In the genomic region with DNA sequence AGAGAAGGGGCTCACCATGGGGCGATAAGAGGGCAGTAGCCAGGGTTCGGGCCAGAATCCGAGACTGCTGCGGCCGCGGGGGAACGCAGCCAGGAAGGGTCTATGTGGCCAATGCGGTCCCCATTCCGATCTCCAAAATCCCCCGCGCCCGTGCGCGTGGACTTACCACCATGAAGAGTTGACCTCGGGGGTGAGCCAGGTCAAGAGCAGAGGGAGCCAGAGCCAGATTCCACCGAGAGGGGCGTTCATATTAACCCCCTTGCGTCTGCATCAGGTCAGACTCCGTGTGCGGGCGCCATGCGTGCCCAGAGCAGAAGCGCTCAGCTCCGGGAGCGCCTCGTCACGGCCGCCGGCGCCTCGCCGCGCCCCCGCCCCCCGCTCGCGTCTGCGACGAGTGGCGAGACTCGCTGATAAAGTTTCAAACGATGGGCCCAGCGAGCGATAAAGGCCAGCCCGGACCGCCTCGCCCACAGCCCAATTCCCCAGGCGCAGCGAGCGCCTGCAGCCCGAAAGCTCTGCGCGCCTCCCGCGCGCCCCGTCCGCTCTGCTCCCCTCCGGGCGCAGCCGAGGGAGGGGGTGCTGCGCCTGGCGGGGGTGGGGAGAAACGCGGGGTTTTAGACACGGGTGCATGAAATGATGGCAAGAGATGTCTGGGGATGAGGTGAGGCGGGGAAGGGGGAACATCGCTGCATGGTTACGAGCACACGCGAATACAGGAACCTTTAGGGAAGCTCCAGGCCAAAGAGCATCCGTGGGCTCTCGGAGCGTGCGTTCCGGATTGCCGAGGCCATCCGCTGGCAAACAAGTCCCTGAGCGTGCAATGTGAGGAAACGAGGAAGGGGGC, we compare ENCODE assay signal across 10 cellular contexts. TPM values are rescaled to one million over a fixed set of nuclear protein-coding genes. Genes with fewer than 3 reads are reported as not detected.
A peak's percentile ranks its signal among the peaks of the same experiment; 100 is the strongest.
DNase-seq lines count a peak whose midpoint lies in the region; ATAC-seq and TF ChIP-seq lines count a peak whose summit lies in the region.
"Had no signal": no experiment of that assay in that cellular context is flagged by ENCODE, and none has a peak within 500 bp of the region (broad histone marks: within the 10 kb centered on the region; RNA-seq: fewer than 3 reads in every experiment).

A gene (minus strand): TSS at position 318 of the 844 bp plus-strand sequence. CDS start 69 bp downstream, at position 249.

- H3K4me3 Mint-ChIP-seq in nephron = peak within 1 kb of the TSS; percentile 85 to 90 (median 87)
- no peak within 1 kb of the TSS for H3K4me3 Mint-ChIP-seq in activated CD8-positive, alpha-beta T cell treated with anti-CD3 and anti-CD28 coated beads, Interleukin-2, amount 10 ng/mL, durations not matched to agents 7 days and 5 days
- H3K4me3 Mint-ChIP-seq: stimulated activated naive CD8-positive, alpha-beta T cell treated with anti-CD3 and anti-CD28 coated beads, Interleukin-15, Interleukin-2, amounts not matched to agents 100 ng/mL and 50 ng/mL, for 24 hours had no signal

- DNase-seq in AG10803 (ENCODE audit: low read depth) = peak; percentile 33
- DNase-seq in NCI-H1105 (lab: John Stamatoyannopoulos, UW) = peak; percentile 8
- DNase-seq in erythroblast (lab: John Stamatoyannopoulos, UW) = peak; percentile 12 to 17
- no peak for DNase-seq in MM.1S
- DNase-seq in COR-L47 (lab: John Stamatoyannopoulos, UW) = no peak
- no peak for DNase-seq in superior temporal gyrus (ENCODE audit: extremely low spot score)
- no peak for DNase-seq in activated CD8-positive, alpha-beta T cell treated with anti-CD3 and anti-CD28 coated beads, Interleukin-2, amount 10 ng/mL, durations not matched to agents 7 days and 5 days
- DNase-seq: KBM-7 had no signal

- no peak within 1 kb of the TSS for H3K4me2 ChIP-seq in MM.1S (ENCODE audit: low read depth, low read length)

- H3K79me2 ChIP-seq in MM.1S (ENCODE audit: low read length) = no peaks in the 10 kb centered on the region

- peaks cover 85% of the 10 kb centered on the region for H3K27me3 Mint-ChIP-seq in nephron (ENCODE audit: low read depth)
- H3K27me3 Mint-ChIP-seq in activated CD8-positive, alpha-beta T cell treated with anti-CD3 and anti-CD28 coated beads, Interleukin-2, amount 10 ng/mL, durations not matched to agents 7 days and 5 days (ENCODE audit: low read depth) = peaks cover 61% of the 10 kb centered on the region

- H3K9ac ChIP-seq in MM.1S (ENCODE audit: low read length) = no peak within 1 kb of the TSS

- H3K9me3 Mint-ChIP-seq in nephron = peaks cover 21% of the 10 kb centered on the region
- no peaks in the 10 kb centered on the region for H3K9me3 Mint-ChIP-seq in activated CD8-positive, alpha-beta T cell treated with anti-CD3 and anti-CD28 coated beads, Interleukin-2, amount 10 ng/mL, durations not matched to agents 7 days and 5 days (ENCODE audit: insufficient read depth)
- H3K9me3 Mint-ChIP-seq: stimulated activated naive CD8-positive, alpha-beta T cell treated with anti-CD3 and anti-CD28 coated beads, Interleukin-15, Interleukin-2, amounts not matched to agents 100 ng/mL and 50 ng/mL, for 24 hours had no signal

- H3K4me1 Mint-ChIP-seq in nephron = peaks cover 19% of the 10 kb centered on the region
- no peaks in the 10 kb centered on the region for H3K4me1 Mint-ChIP-seq in activated CD8-positive, alpha-beta T cell treated with anti-CD3 and anti-CD28 coated beads, Interleukin-2, amount 10 ng/mL, durations not matched to agents 7 days and 5 days (ENCODE audit: low read depth)

- peaks cover 10% of the 10 kb centered on the region for H3K36me3 Mint-ChIP-seq in nephron (ENCODE audit: low read depth)
- H3K36me3 Mint-ChIP-seq in activated CD8-positive, alpha-beta T cell treated with anti-CD3 and anti-CD28 coated beads, Interleukin-2, amount 10 ng/mL, durations not matched to agents 7 days and 5 days (ENCODE audit: low read depth) = peaks cover 4% of the 10 kb centered on the region

- no peak for TF ChIP-seq POLR2A in erythroblast (IDR thresholded peaks at IDR 0.05; ENCODE audit: low read length)

- H3K4me3 ChIP-seq in AG10803 (ENCODE audit: low read length) (peak within 1 kb of the TSS; percentile 58), MM.1S (ENCODE audit: low read length) (no peak within 1 kb of the TSS)

- no peaks in the 10 kb centered on the region for H3K27me3 ChIP-seq in MM.1S (replicated peaks; ENCODE audit: insufficient read depth, low read length)

- TF ChIP-seq CTCF in AG10803 (conservative IDR thresholded peaks at IDR 0.05; ENCODE audit: low read length) = no peak
- no peak for TF ChIP-seq CTCF in nephron (IDR thresholded peaks at IDR 0.05; ENCODE audit: unreplicated experiment in 3 of 3)
- TF ChIP-seq CTCF in MM.1S (IDR thresholded peaks at IDR 0.05; ENCODE audit: low read length) = no peak

- no peaks in the 10 kb centered on the region for H4K20me1 ChIP-seq in MM.1S (ENCODE audit: insufficient read depth, low read length)

- H3K36me3 ChIP-seq in MM.1S (replicated peaks; ENCODE audit: insufficient read depth, low read length) = no peaks in the 10 kb centered on the region

- POLR2A ChIA-PET in activated CD8-positive, alpha-beta T cell treated with anti-CD3 and anti-CD28 coated beads, Interleukin-2, amount 10 ng/mL, durations not matched to agents 7 days and 5 days (lab: Charles Lee) = no interaction called here

- no peak within 1 kb of the TSS for H3K27ac ChIP-seq in MM.1S (ENCODE audit: low read length)

- no peaks in the 10 kb centered on the region for H3K4me1 ChIP-seq in MM.1S (ENCODE audit: low read length)

- no peaks in the 10 kb centered on the region for H3K9me3 ChIP-seq in MM.1S (replicated peaks; ENCODE audit: insufficient read depth, low read length)

- no peak for ATAC-seq in activated CD8-positive, alpha-beta T cell treated with anti-CD3 and anti-CD28 coated beads, Interleukin-2, amount 10 ng/mL, durations not matched to agents 7 days and 5 days

- CTCF ChIA-PET in activated CD8-positive, alpha-beta T cell treated with anti-CD3 and anti-CD28 coated beads, Interleukin-2, amount 10 ng/mL, durations not matched to agents 7 days and 5 days (lab: Charles Lee) = no interaction called here

- H3K27ac Mint-ChIP-seq in nephron = no peak within 1 kb of the TSS
- no peak within 1 kb of the TSS for H3K27ac Mint-ChIP-seq in activated CD8-positive, alpha-beta T cell treated with anti-CD3 and anti-CD28 coated beads, Interleukin-2, amount 10 ng/mL, durations not matched to agents 7 days and 5 days
- H3K27ac Mint-ChIP-seq: stimulated activated naive CD8-positive, alpha-beta T cell treated with anti-CD3 and anti-CD28 coated beads, Interleukin-15, Interleukin-2, amounts not matched to agents 100 ng/mL and 50 ng/mL, for 24 hours had no signal

- H2AFZ ChIP-seq in MM.1S (ENCODE audit: low read length) = no peak within 1 kb of the TSS

- no peaks in the 10 kb centered on the region for H3K9me2 ChIP-seq in MM.1S (replicated peaks; ENCODE audit: insufficient read depth, low read length)

- H3F3A ChIP-seq in MM.1S (ENCODE audit: insufficient read depth, low read length) = no peaks in the 10 kb centered on the region

RNA-seq across cellular contexts. Expression of the gene that starts here (rescaled TPM):
- total RNA-seq in activated CD8-positive, alpha-beta T cell treated with anti-CD3 and anti-CD28 coated beads, Interleukin-2, amount 10 ng/mL, durations not matched to agents 7 days and 5 days = not detected

Comparison
In these comparisons a context has a peak if more than half of its experiments do, and no peak if none do; other contexts are left out.
1. DNase-seq: peak in AG10803 (single experiment), NCI-H1105 (single experiment) and erythroblast (2 of 2); none in MM.1S (single experiment), COR-L47 (single experiment), superior temporal gyrus (single experiment) and activated CD8-positive, alpha-beta T cell treated with anti-CD3 and anti-CD28 coated beads, Interleukin-2, amount 10 ng/mL, durations not matched to agents 7 days and 5 days (single experiment).